In the genomic region with DNA sequence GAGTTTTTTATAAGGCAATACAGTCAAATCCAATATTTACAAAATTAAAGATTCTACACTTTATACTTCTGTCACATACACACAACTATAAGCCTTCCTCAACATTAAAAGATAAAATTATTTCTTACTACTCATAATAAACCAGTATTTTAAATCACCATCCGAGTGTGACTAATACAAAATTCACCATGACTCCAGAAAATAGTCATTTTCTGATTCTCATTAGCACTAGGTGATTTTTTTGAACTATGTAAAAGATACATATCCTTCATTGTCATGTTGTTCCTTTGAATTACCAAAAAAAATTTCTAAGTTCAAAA, we compare ENCODE assay signal across 8 cellular contexts. TPM values are rescaled to one million over a fixed set of nuclear protein-coding genes. Genes with fewer than 3 reads are reported as not detected.
DNase-seq lines count a peak whose midpoint lies in the region; ATAC-seq and TF ChIP-seq lines count a peak whose summit lies in the region.

No MANE protein-coding gene starts in this region.

- no peaks in the 10 kb centered on the region for H3K36me3 ChIP-seq in aorta (ENCODE audit: control insufficient read depth in 1 of 2, insufficient read depth in 2 of 2, low read length in 1 of 2)

- POLR2A ChIA-PET in WTC11 (lab: Charles Lee) = interaction anchor here (0.6 to 1.1 kb wide), 11 partner anchors 14 to 774 kb away, joined by 3 to 8 read pairs (median 4); no protein-coding TSS in a partner anchor

- no peaks in the 10 kb centered on the region for H3K36me3 Mint-ChIP-seq in activated CD4-positive, alpha-beta T cell treated with anti-CD3 and anti-CD28 coated beads, Interleukin-2, amount 10 ng/mL, durations not matched to agents 24 days and 14 days (ENCODE audit: low read depth)
- no peaks in the 10 kb centered on the region for H3K36me3 Mint-ChIP-seq in WTC11

- H3K27me3 Mint-ChIP-seq in activated CD4-positive, alpha-beta T cell treated with anti-CD3 and anti-CD28 coated beads, Interleukin-2, amount 10 ng/mL, durations not matched to agents 24 days and 14 days = no peaks in the 10 kb centered on the region
- H3K27me3 Mint-ChIP-seq in WTC11 (ENCODE audit: low read depth) = no peaks in the 10 kb centered on the region
- no peaks in the 10 kb centered on the region for H3K27me3 Mint-ChIP-seq in stimulated activated naive CD8-positive, alpha-beta T cell treated with anti-CD3 and anti-CD28 coated beads, Interleukin-15, amount 100 ng/mL, for 72 hours

- H3K4me1 ChIP-seq in aorta (ENCODE audit: control insufficient read depth in 1 of 2, insufficient read depth in 2 of 2, low read length in 2 of 2) = no peaks in the 10 kb centered on the region

- H3K4me3 Mint-ChIP-seq in activated CD4-positive, alpha-beta T cell treated with anti-CD3 and anti-CD28 coated beads, Interleukin-2, amount 10 ng/mL, durations not matched to agents 24 days and 14 days = peak overlapping the region; percentile 93
- peak overlapping the region; percentile 88 for H3K4me3 Mint-ChIP-seq in WTC11
- peak overlapping the region; percentile 97 for H3K4me3 Mint-ChIP-seq in stimulated activated naive CD8-positive, alpha-beta T cell treated with anti-CD3 and anti-CD28 coated beads, Interleukin-15, amount 100 ng/mL, for 72 hours

- DNase-seq in activated CD4-positive, alpha-beta T cell treated with anti-CD3 and anti-CD28 coated beads, Interleukin-2, amount 10 ng/mL, durations not matched to agents 24 days and 14 days = no peak
- no peak for DNase-seq in activated CD4-positive, alpha-beta T cell treated with anti-CD3 and anti-CD28 coated beads for 1 hour
- DNase-seq in WTC11 (ENCODE audit: low spot score) (no peak), fibroblast of villous mesenchyme (ENCODE audit: low read depth) (no peak), aorta (no peak), inferior parietal cortex (ENCODE audit: extremely low spot score) (no peak)
- DNase-seq in stimulated activated naive CD8-positive, alpha-beta T cell treated with anti-CD3 and anti-CD28 coated beads, Interleukin-15, amount 100 ng/mL, for 72 hours = no peak
- DNase-seq in stimulated activated CD4-positive, alpha-beta T cell treated with anti-CD3 and anti-CD28 coated beads, Interleukin-1b, Interleukin-23, amount 100 ng/mL, for 48 hours = no peak

- CTCF ChIA-PET in WTC11 (lab: Charles Lee) = interaction anchor here (1.0 to 1.6 kb wide), 2 partner anchors 252 to 629 kb away, joined by 3 to 6 read pairs; no protein-coding TSS in a partner anchor

- H3K4me3 ChIP-seq in fibroblast of villous mesenchyme (ENCODE audit: low read depth, low read length) (peak overlapping the region; percentile 70), aorta (ENCODE audit: low read length in 2 of 2) (no peak overlapping the region)

- no peaks in the 10 kb centered on the region for H3K9me3 Mint-ChIP-seq in activated CD4-positive, alpha-beta T cell treated with anti-CD3 and anti-CD28 coated beads, Interleukin-2, amount 10 ng/mL, durations not matched to agents 24 days and 14 days
- no peaks in the 10 kb centered on the region for H3K9me3 Mint-ChIP-seq in WTC11
- H3K9me3 Mint-ChIP-seq in stimulated activated naive CD8-positive, alpha-beta T cell treated with anti-CD3 and anti-CD28 coated beads, Interleukin-15, amount 100 ng/mL, for 72 hours = no peaks in the 10 kb centered on the region

- peaks cover 28% of the 10 kb centered on the region for H3K4me1 Mint-ChIP-seq in activated CD4-positive, alpha-beta T cell treated with anti-CD3 and anti-CD28 coated beads, Interleukin-2, amount 10 ng/mL, durations not matched to agents 24 days and 14 days
- peaks cover 34% of the 10 kb centered on the region for H3K4me1 Mint-ChIP-seq in WTC11
- peaks cover 18% of the 10 kb centered on the region for H3K4me1 Mint-ChIP-seq in stimulated activated naive CD8-positive, alpha-beta T cell treated with anti-CD3 and anti-CD28 coated beads, Interleukin-15, amount 100 ng/mL, for 72 hours

- 24 to 63% methylated on average over 1 of the region's 1 CpG for WGBS in aorta, 2 donors

- intact Hi-C loops in activated CD4-positive, alpha-beta T cell treated with anti-CD3 and anti-CD28 coated beads, Interleukin-2, amount 10 ng/mL, durations not matched to agents 24 days and 14 days (cut with micrococcal nuclease) = loop anchor here (10.0 kb wide), 1 partner anchor 772 kb away; a partner anchor contains a TSS
- intact Hi-C loops in aorta (cut with DNase I) = no loop called here

- no peaks in the 10 kb centered on the region for H3K27me3 ChIP-seq in aorta (ENCODE audit: control insufficient read depth in 1 of 2, insufficient read depth in 2 of 2, low read length in 1 of 2)

- TF ChIP-seq CTCF in WTC11 (IDR thresholded peaks at IDR 0.05) (no peak), fibroblast of villous mesenchyme (IDR thresholded peaks at IDR 0.05; ENCODE audit: insufficient read depth, low read depth, low read length) (no peak)

- ATAC-seq in WTC11 (no peak), aorta (ENCODE audit: low FRiP score) (no peak)
- ATAC-seq in stimulated activated naive CD8-positive, alpha-beta T cell treated with anti-CD3 and anti-CD28 coated beads, Interleukin-15, amount 100 ng/mL, for 72 hours = no peak

- no peaks in the 10 kb centered on the region for H3K9me3 ChIP-seq in aorta (ENCODE audit: control insufficient read depth, low read length)

- peak overlapping the region; percentile 95 for H3K27ac Mint-ChIP-seq in activated CD4-positive, alpha-beta T cell treated with anti-CD3 and anti-CD28 coated beads, Interleukin-2, amount 10 ng/mL, durations not matched to agents 24 days and 14 days
- H3K27ac Mint-ChIP-seq in WTC11 = peak overlapping the region; percentile 99
- H3K27ac Mint-ChIP-seq in stimulated activated naive CD8-positive, alpha-beta T cell treated with anti-CD3 and anti-CD28 coated beads, Interleukin-15, amount 100 ng/mL, for 72 hours = peak overlapping the region; percentile 98 to 99

- H3K27ac ChIP-seq in aorta (ENCODE audit: low read depth in 1 of 2, low read length in 2 of 2) = no peak overlapping the region

TF ChIP-seq in WTC11, 78 proteins besides CTCF, POLR2A, EP300 and RAD21 (continues in another document):
- TF ChIP-seq, protein P1, sequence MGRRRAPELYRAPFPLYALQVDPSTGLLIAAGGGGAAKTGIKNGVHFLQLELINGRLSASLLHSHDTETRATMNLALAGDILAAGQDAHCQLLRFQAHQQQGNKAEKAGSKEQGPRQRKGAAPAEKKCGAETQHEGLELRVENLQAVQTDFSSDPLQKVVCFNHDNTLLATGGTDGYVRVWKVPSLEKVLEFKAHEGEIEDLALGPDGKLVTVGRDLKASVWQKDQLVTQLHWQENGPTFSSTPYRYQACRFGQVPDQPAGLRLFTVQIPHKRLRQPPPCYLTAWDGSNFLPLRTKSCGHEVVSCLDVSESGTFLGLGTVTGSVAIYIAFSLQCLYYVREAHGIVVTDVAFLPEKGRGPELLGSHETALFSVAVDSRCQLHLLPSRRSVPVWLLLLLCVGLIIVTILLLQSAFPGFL (CRISPR knock-in tag; IDR thresholded peaks at IDR 0.05; ENCODE audit: borderline replicate concordance) = no peak
- TF ChIP-seq, protein P2, sequence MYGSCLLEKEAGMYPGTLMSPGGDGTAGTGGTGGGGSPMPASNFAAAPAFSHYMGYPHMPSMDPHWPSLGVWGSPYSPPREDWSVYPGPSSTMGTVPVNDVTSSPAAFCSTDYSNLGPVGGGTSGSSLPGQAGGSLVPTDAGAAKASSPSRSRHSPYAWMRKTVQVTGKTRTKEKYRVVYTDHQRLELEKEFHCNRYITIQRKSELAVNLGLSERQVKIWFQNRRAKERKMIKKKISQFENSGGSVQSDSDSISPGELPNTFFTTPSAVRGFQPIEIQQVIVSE (CRISPR knock-in tag; IDR thresholded peaks at IDR 0.05; ENCODE audit: borderline replicate concordance) = no peak
- TF ChIP-seq PRRX2 (CRISPR knock-in tag; IDR thresholded peaks at IDR 0.05) = no peak
- no peak for TF ChIP-seq GTF2I (CRISPR knock-in tag; conservative IDR thresholded peaks at IDR 0.05)
- no peak for TF ChIP-seq ZNF263 (CRISPR knock-in tag; IDR thresholded peaks at IDR 0.05; ENCODE audit: low read depth)
- TF ChIP-seq, protein P3, sequence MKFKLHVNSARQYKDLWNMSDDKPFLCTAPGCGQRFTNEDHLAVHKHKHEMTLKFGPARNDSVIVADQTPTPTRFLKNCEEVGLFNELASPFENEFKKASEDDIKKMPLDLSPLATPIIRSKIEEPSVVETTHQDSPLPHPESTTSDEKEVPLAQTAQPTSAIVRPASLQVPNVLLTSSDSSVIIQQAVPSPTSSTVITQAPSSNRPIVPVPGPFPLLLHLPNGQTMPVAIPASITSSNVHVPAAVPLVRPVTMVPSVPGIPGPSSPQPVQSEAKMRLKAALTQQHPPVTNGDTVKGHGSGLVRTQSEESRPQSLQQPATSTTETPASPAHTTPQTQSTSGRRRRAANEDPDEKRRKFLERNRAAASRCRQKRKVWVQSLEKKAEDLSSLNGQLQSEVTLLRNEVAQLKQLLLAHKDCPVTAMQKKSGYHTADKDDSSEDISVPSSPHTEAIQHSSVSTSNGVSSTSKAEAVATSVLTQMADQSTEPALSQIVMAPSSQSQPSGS (CRISPR knock-in tag; IDR thresholded peaks at IDR 0.05; ENCODE audit: borderline replicate concordance, low read depth) = no peak
- TF ChIP-seq EMX1 (CRISPR knock-in tag; IDR thresholded peaks at IDR 0.05) = no peak
- no peak for TF ChIP-seq IRF2 (CRISPR knock-in tag; IDR thresholded peaks at IDR 0.05; ENCODE audit: borderline replicate concordance, low read depth)
- no peak for TF ChIP-seq ZNF317 (CRISPR knock-in tag; IDR thresholded peaks at IDR 0.05; ENCODE audit: borderline replicate concordance, low read depth)
- TF ChIP-seq, protein P4, sequence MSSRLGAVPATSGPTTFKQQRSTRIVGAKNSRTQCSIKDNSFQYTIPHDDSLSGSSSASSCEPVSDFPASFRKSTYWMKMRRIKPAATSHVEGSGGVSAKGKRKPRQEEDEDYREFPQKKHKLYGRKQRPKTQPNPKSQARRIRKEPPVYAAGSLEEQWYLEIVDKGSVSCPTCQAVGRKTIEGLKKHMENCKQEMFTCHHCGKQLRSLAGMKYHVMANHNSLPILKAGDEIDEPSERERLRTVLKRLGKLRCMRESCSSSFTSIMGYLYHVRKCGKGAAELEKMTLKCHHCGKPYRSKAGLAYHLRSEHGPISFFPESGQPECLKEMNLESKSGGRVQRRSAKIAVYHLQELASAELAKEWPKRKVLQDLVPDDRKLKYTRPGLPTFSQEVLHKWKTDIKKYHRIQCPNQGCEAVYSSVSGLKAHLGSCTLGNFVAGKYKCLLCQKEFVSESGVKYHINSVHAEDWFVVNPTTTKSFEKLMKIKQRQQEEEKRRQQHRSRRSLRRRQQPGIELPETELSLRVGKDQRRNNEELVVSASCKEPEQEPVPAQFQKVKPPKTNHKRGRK (CRISPR knock-in tag; IDR thresholded peaks at IDR 0.05; ENCODE audit: borderline replicate concordance) = no peak

RNA-seq across cellular contexts. Expression of a gene that starts 0.6 kb away (rescaled TPM):
- 1.8 and 1.9 TPM in 2 replicates for total RNA-seq in activated CD4-positive, alpha-beta T cell treated with anti-CD3 and anti-CD28 coated beads, Interleukin-2, amount 10 ng/mL, durations not matched to agents 24 days and 14 days
- 4.8 to 10.1 TPM (median 5.0 TPM) in 3 replicates for total RNA-seq in WTC11 (2021)
- total RNA-seq in fibroblast of villous mesenchyme = 74.1 and 94.1 TPM in 2 replicates
- total RNA-seq in aorta = 1 to 10 TPM in 1 of 2 donors, under 1 TPM in 1; 0.81 to 1.5 TPM
- polyA plus RNA-seq in aorta = under 1 TPM; 0.13 to 0.20 TPM
